Comparison of ENCODE assay signal across 7 cellular contexts in the genomic region with DNA sequence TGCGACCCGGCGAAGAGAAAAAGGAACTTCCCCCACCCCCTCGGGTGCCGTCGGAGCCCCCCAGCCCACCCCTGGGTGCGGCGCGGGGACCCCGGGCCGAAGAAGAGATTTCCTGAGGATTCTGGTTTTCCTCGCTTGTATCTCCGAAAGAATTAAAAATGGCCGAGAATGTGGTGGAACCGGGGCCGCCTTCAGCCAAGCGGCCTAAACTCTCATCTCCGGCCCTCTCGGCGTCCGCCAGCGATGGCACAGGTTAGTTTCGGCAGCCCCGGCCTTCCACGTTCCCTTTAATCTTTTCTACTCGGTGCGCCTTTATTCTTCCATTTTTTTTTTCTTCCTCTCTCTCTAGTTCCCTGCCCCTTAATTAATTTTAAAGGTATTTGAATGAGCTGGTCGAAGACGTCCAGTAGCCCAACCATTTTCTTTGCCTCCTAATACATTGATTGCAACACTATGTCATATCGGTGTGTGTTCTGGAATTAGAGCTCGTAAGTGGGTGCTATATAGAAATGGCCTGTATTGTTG. TPM values are rescaled to one million over a fixed set of nuclear protein-coding genes. Genes with fewer than 3 reads are reported as not detected.
DNase-seq lines count a peak whose midpoint lies in the region; ATAC-seq and TF ChIP-seq lines count a peak whose summit lies in the region.

No MANE protein-coding gene starts in this region.

- H3K27ac ChIP-seq in SK-N-SH (ENCODE audit: low read depth in 2 of 2, low read length in 1 of 2) (peak overlapping the region; percentile 95), temporal lobe (ENCODE audit: low read depth, low read length) (peak overlapping the region; percentile 80)

- H3K36me3 ChIP-seq in SK-N-SH (replicated peaks in 1 of 2; ENCODE audit: control insufficient read depth in 1 of 2, insufficient read depth in 2 of 2, low read length in 1 of 2) = no peaks in the 10 kb centered on the region

- intact Hi-C loops in lower leg skin (cut with DNase I; ENCODE audit: low total_unique reads) = loop anchor here (5.0 kb wide), 1 partner anchor 141 kb away; a partner anchor contains a TSS

- H4K20me1 ChIP-seq in SK-N-SH (ENCODE audit: insufficient read depth) = peaks cover 49% of the 10 kb centered on the region

- peak overlapping the region; percentile 80 for H3K4me2 ChIP-seq in SK-N-SH

- no peak for TF ChIP-seq RAD21 in SK-N-SH (IDR thresholded peaks at IDR 0.05; ENCODE audit: low read length)

- POLR2A ChIA-PET in SK-N-SH (lab: Yijun Ruan, JAX) = interaction anchor here (1.2 to 1.9 kb wide), 2 partner anchors 70 to 141 kb away, joined by 3 to 16 read pairs; a partner anchor contains a TSS

- WGBS in SK-N-SH (ENCODE audit: low lambda C conversion rate) = under 1% methylated on average over 19 of the region's 31 CpGs
- WGBS in lower leg skin, 2 donors = 0 to 1% methylated on average over 31 of the region's 31 CpGs

- H3K79me2 ChIP-seq in SK-N-SH (ENCODE audit: insufficient read depth) = peaks cover 54% of the 10 kb centered on the region

- TF ChIP-seq POLR2A in lower leg skin (IDR thresholded peaks at IDR 0.05) = no peak

- H3K4me3 ChIP-seq in SK-N-SH (ENCODE audit: low read depth in 2 of 2, low read length in 1 of 2) = peak overlapping the region; percentile 65 to 71
- peak overlapping the region; percentile 68 for H3K4me3 ChIP-seq in lower leg skin (ENCODE audit: low read depth, poor library complexity, severe bottlenecking)

- no peaks in the 10 kb centered on the region for H3K27me3 ChIP-seq in SK-N-SH (ENCODE audit: insufficient read depth)

- ATAC-seq in GM19035 (IDR thresholded peaks at IDR 0.05; ENCODE audit: unreplicated experiment) = no peak

- H3K9me3 ChIP-seq in SK-N-SH = no peaks in the 10 kb centered on the region

- no peak for TF ChIP-seq CTCF in SK-N-SH (IDR thresholded peaks at IDR 0.05)
- no peak for TF ChIP-seq CTCF in lower leg skin (IDR thresholded peaks at IDR 0.05)

- H3K9me2 ChIP-seq in SK-N-SH = no peaks in the 10 kb centered on the region

- TF ChIP-seq EP300 in SK-N-SH (IDR thresholded peaks at IDR 0.05; ENCODE audit: borderline replicate concordance in 1 of 2, low read depth in 1 of 2, low read length in 1 of 2) = no peak

- no peak overlapping the region for H2AFZ ChIP-seq in SK-N-SH (ENCODE audit: low read depth)

- peaks cover 0 to 2% of the 10 kb centered on the region in 2 experiments; a peak in 3 of 4 replicates for H3K4me1 ChIP-seq in SK-N-SH (ENCODE audit: control insufficient read depth in 1 of 2, insufficient read depth in 2 of 2, low read depth in 1 of 2, low read length in 1 of 2)

- H3K9ac ChIP-seq in SK-N-SH = peak overlapping the region; percentile 95

- DNase-seq in ELR (ENCODE audit: low read depth) (peak; percentile 58), HS-27A (ENCODE audit: low read depth) (peak; percentile 19), SK-N-SH (peak; percentile 21), dermis blood vessel endothelial cell (peak; percentile 52), lower leg skin (ENCODE audit: low spot score in 2 of 2) (peak in 1 of 2 donors; percentile 90)

- CTCF ChIA-PET in SK-N-SH (lab: Yijun Ruan, JAX) = interaction anchor here (0.6 to 0.9 kb wide), 2 partner anchors 170 to 325 kb away, joined by 4 read pairs; no protein-coding TSS in a partner anchor

- H3F3A ChIP-seq in SK-N-SH (replicated peaks; ENCODE audit: insufficient read depth) = peaks cover 4% of the 10 kb centered on the region

TF ChIP-seq in SK-N-SH, 30 proteins besides CTCF, POLR2A, EP300 and RAD21:
- no peak for TF ChIP-seq CHD2 (IDR thresholded peaks at IDR 0.05; ENCODE audit: low read length, partially characterized antibody)
- TF ChIP-seq TAF1 (IDR thresholded peaks at IDR 0.05; ENCODE audit: borderline replicate concordance, low read depth, low read length) = no peak
- TF ChIP-seq, protein P1, sequence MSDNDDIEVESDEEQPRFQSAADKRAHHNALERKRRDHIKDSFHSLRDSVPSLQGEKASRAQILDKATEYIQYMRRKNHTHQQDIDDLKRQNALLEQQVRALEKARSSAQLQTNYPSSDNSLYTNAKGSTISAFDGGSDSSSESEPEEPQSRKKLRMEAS (IDR thresholded peaks at IDR 0.05; ENCODE audit: low read depth) = no peak
- TF ChIP-seq, protein P2, sequence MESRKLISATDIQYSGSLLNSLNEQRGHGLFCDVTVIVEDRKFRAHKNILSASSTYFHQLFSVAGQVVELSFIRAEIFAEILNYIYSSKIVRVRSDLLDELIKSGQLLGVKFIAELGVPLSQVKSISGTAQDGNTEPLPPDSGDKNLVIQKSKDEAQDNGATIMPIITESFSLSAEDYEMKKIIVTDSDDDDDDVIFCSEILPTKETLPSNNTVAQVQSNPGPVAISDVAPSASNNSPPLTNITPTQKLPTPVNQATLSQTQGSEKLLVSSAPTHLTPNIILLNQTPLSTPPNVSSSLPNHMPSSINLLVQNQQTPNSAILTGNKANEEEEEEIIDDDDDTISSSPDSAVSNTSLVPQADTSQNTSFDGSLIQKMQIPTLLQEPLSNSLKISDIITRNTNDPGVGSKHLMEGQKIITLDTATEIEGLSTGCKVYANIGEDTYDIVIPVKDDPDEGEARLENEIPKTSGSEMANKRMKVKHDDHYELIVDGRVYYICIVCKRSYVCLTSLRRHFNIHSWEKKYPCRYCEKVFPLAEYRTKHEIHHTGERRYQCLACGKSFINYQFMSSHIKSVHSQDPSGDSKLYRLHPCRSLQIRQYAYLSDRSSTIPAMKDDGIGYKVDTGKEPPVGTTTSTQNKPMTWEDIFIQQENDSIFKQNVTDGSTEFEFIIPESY (IDR thresholded peaks at IDR 0.05; ENCODE audit: borderline replicate concordance, low read depth) = no peak
- TF ChIP-seq SMC3 (IDR thresholded peaks at IDR 0.05; ENCODE audit: low read depth, low read length) = no peak
- no peak for TF ChIP-seq RFX5 (IDR thresholded peaks at IDR 0.05; ENCODE audit: low read length)
- no peak for TF ChIP-seq GATA2 (CRISPR knock-in tag; IDR thresholded peaks at IDR 0.05)
- TF ChIP-seq MXI1 (IDR thresholded peaks at IDR 0.05; ENCODE audit: low read depth, low read length) = no peak
- TF ChIP-seq, protein P3, sequence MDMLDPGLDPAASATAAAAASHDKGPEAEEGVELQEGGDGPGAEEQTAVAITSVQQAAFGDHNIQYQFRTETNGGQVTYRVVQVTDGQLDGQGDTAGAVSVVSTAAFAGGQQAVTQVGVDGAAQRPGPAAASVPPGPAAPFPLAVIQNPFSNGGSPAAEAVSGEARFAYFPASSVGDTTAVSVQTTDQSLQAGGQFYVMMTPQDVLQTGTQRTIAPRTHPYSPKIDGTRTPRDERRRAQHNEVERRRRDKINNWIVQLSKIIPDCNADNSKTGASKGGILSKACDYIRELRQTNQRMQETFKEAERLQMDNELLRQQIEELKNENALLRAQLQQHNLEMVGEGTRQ (IDR thresholded peaks at IDR 0.05; ENCODE audit: borderline replicate concordance, low read depth, low read length) = no peak
- no peak for TF ChIP-seq RCOR1 (IDR thresholded peaks at IDR 0.05; ENCODE audit: low read length)
- TF ChIP-seq FOXJ3 (CRISPR knock-in tag; IDR thresholded peaks at IDR 0.05) = no peak
- no peak; the same call in 1 of the 2 replicates for TF ChIP-seq YY1 (IDR thresholded peaks at IDR 0.05; ENCODE audit: low read depth)
- no peak for TF ChIP-seq MEF2A (IDR thresholded peaks at IDR 0.05; ENCODE audit: borderline replicate concordance, low read depth)

RNA-seq across cellular contexts. Expression of a gene that starts 0.5 kb away (rescaled TPM):
- 6.2 and 7.1 TPM in 2 replicates for polyA plus RNA-seq in SK-N-SH (2012; rRNA removed)
- 5.5 and 5.8 TPM in 2 replicates for polyA plus RNA-seq in SK-N-SH (2012; cell fraction: cytosol; rRNA removed)
- polyA plus RNA-seq in SK-N-SH (2012; cell fraction: nucleus; rRNA removed) = 16.9 and 22.0 TPM in 2 replicates
- 42.5 and 66.4 TPM in 2 replicates for total RNA-seq in dermis blood vessel endothelial cell
- total RNA-seq in lower leg skin = 10 to 100 TPM; 72.4 to 86.9 (median 74.9) TPM
- 83.8 TPM for total RNA-seq in temporal lobe
